In genomic region chr1:21289700-21290545, GRCh38 we compare ENCODE assay signal across 8 cellular contexts. TPM values are rescaled to one million over a fixed set of nuclear protein-coding genes. Genes with fewer than 3 reads are reported as not detected.
DNase-seq lines count a peak whose midpoint lies in the region; ATAC-seq and TF ChIP-seq lines count a peak whose summit lies in the region.

Gene ECE1 (minus strand): TSS chr1:21290463. CDS start chr1:21290414, 49 bp downstream.

- DNase-seq in 8988T (peak; percentile 65), H9 (peak; percentile 82), T47D (ENCODE audit: low read depth in 1 of 2, low spot score in 1 of 2) (peak; percentile 28 to 43), islet precursor cell (peak; percentile 89), DMS153 treated with DMSO at 0.1 percent for 48 hours (lab: John Stamatoyannopoulos, UW; ENCODE audit: unreplicated experiment) (no peak)
- DNase-seq in stimulated activated CD4-positive, alpha-beta T cell treated with anti-CD3 and anti-CD28 coated beads, Interleukin-1b, Interleukin-23, amount 100 ng/mL, for 1 hour (ENCODE audit: low read depth in 2 of 2), result peak; percentile 13 to 36

- no peaks in the 10 kb centered on the region for H3K4me1 ChIP-seq in H9 (ENCODE audit: insufficient read depth, low read length)

- no peak within 1 kb of the TSS for H3K4ac ChIP-seq in H9 (ENCODE audit: low read depth, low read length)

- no peak within 1 kb of the TSS for H3K9ac ChIP-seq in H9 (ENCODE audit: extremely low read depth, insufficient read length, low read length)

- no peak within 1 kb of the TSS for H2AK5ac ChIP-seq in H9 (ENCODE audit: insufficient read length, low read length)

- no peaks in the 10 kb centered on the region for H3K79me1 ChIP-seq in H9 (ENCODE audit: insufficient read depth, low read depth, low read length, poor library complexity, severe bottlenecking)

- H2AFZ ChIP-seq in H9 (ENCODE audit: low read length), result no peak within 1 kb of the TSS

- H4K91ac ChIP-seq in H9 (ENCODE audit: insufficient read length, low read depth, low read length), result no peak within 1 kb of the TSS

- no peak within 1 kb of the TSS for H2BK20ac ChIP-seq in H9 (ENCODE audit: low read depth, low read length, poor library complexity, severe bottlenecking)

- in situ Hi-C loops in T47D (cut with HindIII; ENCODE audit: low pct_unique_long_range_greater_than_20kb, low sequenced_read_pairs), result no loop called here

- H4K5ac ChIP-seq in H9 (ENCODE audit: insufficient read length, low read depth, low read length), result no peak within 1 kb of the TSS

- no peak within 1 kb of the TSS for H2BK12ac ChIP-seq in H9 (ENCODE audit: insufficient read length, low read depth, low read length)

- H3K27me3 Mint-ChIP-seq in H9 (ENCODE audit: low read depth), result no peaks in the 10 kb centered on the region
- H3K27me3 Mint-ChIP-seq in T-helper 1 cell treated with Interleukin-12 subunit alpha and Interleukin-12 subunit beta and Interleukin-4 antibody, amounts not matched to agents 30 μg/mL and 1 μg/mL, for 36 hours (ENCODE audit: low read depth), result no peaks in the 10 kb centered on the region

- H3K27ac ChIP-seq in H9 (ENCODE audit: insufficient read length, low read depth, low read length), result no peak within 1 kb of the TSS

- H3K23me2 ChIP-seq in H9 (ENCODE audit: insufficient read length, low read depth, low read length, poor library complexity, severe bottlenecking), result peaks cover 5% of the 10 kb centered on the region

- H2BK5ac ChIP-seq in H9 (ENCODE audit: insufficient read length, low read length), result no peak within 1 kb of the TSS

- no peak within 1 kb of the TSS for H4K8ac ChIP-seq in H9 (replicated peaks; ENCODE audit: insufficient read length, low read depth, low read length)

- H3K36me3 Mint-ChIP-seq in H9 (ENCODE audit: insufficient read depth in 1 of 3, low read depth in 3 of 3), result no peaks in the 10 kb centered on the region
- peaks cover 7% of the 10 kb centered on the region for H3K36me3 Mint-ChIP-seq in T-helper 1 cell treated with Interleukin-12 subunit alpha and Interleukin-12 subunit beta and Interleukin-4 antibody, amounts not matched to agents 30 μg/mL and 1 μg/mL, for 36 hours (ENCODE audit: low read depth)

- peak within 1 kb of the TSS in 2 of 3 experiments; percentile 51 to 83; a peak in 2 of 7 replicates for H3K27ac Mint-ChIP-seq in H9
- H3K27ac Mint-ChIP-seq in T-helper 1 cell treated with Interleukin-12 subunit alpha and Interleukin-12 subunit beta and Interleukin-4 antibody, amounts not matched to agents 30 μg/mL and 1 μg/mL, for 36 hours, result peak within 1 kb of the TSS; percentile 85

- no peak within 1 kb of the TSS for H3K18ac ChIP-seq in H9 (ENCODE audit: insufficient read length, low read depth, low read length)

- H2BK15ac ChIP-seq in H9 (ENCODE audit: low read depth, low read length), result no peak within 1 kb of the TSS

- no peak within 1 kb of the TSS for H2BK120ac ChIP-seq in H9 (ENCODE audit: low read depth, low read length, poor library complexity, severe bottlenecking)

- H3K4me2 ChIP-seq in H9 (ENCODE audit: insufficient read depth, insufficient read length, low read length), result peak within 1 kb of the TSS; percentile 61

- WGBS in H9 (ENCODE audit: extremely low coverage, insufficient read length, low lambda C conversion rate), result no CpG with 5 or more reads among the region's 90 CpGs

- H3K4me1 Mint-ChIP-seq in H9, result peaks cover 29 to 46% of the 10 kb centered on the region in 2 experiments
- H3K4me1 Mint-ChIP-seq in T-helper 1 cell treated with Interleukin-12 subunit alpha and Interleukin-12 subunit beta and Interleukin-4 antibody, amounts not matched to agents 30 μg/mL and 1 μg/mL, for 36 hours (ENCODE audit: low read depth), result peaks cover 51% of the 10 kb centered on the region

- no peaks in the 10 kb centered on the region for H4K20me1 ChIP-seq in H9 (ENCODE audit: control insufficient read depth, insufficient read depth, insufficient read length)

- no peak within 1 kb of the TSS for H3K56ac ChIP-seq in H9 (ENCODE audit: insufficient read length, low read depth, low read length)

- H3K9me3 ChIP-seq in H9 (ENCODE audit: control insufficient read depth, low read depth, low read length), result no peaks in the 10 kb centered on the region

- H3K14ac ChIP-seq in H9 (ENCODE audit: insufficient read depth, low read length), result 0 out of 2 replicates have a peak within 1 kb of the TSS, but pooled peaks have one; percentile 74

- TF ChIP-seq CTCF in H9 (conservative IDR thresholded peaks at IDR 0.05), result no peak

- H3K9me3 Mint-ChIP-seq in H9, result no peaks in the 10 kb centered on the region
- H3K9me3 Mint-ChIP-seq in T-helper 1 cell treated with Interleukin-12 subunit alpha and Interleukin-12 subunit beta and Interleukin-4 antibody, amounts not matched to agents 30 μg/mL and 1 μg/mL, for 36 hours, result no peaks in the 10 kb centered on the region

- H3K27me3 ChIP-seq in H9 (ENCODE audit: insufficient read depth, low read length), result no peaks in the 10 kb centered on the region

- H3K79me2 ChIP-seq in H9 (ENCODE audit: insufficient read depth, low read length), result no peaks in the 10 kb centered on the region

- no peak within 1 kb of the TSS for H3T11ph ChIP-seq in H9 (ENCODE audit: low read length)

- ATAC-seq in HG02623 (IDR thresholded peaks at IDR 0.05; ENCODE audit: unreplicated experiment), result no peak

- no peak within 1 kb of the TSS for H3K23ac ChIP-seq in H9 (ENCODE audit: insufficient read length, low read depth, low read length)

- H3K4me3 Mint-ChIP-seq in H9, result peak within 1 kb of the TSS; percentile 77 to 90
- H3K4me3 Mint-ChIP-seq in T-helper 1 cell treated with Interleukin-12 subunit alpha and Interleukin-12 subunit beta and Interleukin-4 antibody, amounts not matched to agents 30 μg/mL and 1 μg/mL, for 36 hours, result peak within 1 kb of the TSS; percentile 86

RNA-seq across cellular contexts. Expression of gene ECE1, which starts in this region (rescaled TPM):
- 27.7 and 31.1 TPM in 2 replicates for total RNA-seq in H9 (2021)
